Comparison of ENCODE assay signal across 22 cellular contexts in the genomic region with DNA sequence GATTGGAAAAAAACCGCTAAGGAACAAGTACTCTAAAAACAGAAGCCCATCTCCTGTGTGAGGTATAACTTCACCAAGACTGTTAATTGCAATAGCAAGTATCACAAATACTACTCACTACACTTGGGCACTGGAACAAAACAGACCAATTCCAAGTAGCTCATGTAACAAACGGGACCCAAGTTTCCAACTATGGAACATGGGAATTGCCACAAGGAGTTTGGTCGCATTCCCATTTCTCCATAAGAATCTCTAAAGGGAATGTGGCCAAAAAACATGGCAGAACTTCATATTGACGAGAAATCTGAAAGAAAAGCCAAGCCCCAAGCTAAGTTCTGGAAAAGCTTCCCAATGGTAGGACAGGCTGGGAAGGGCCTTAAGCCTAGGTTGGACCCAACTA.
DNase-seq lines count a peak whose midpoint lies in the region; ATAC-seq and TF ChIP-seq lines count a peak whose summit lies in the region.
"Had no signal": no experiment of that assay in that cellular context is flagged by ENCODE, and none has a peak within 500 bp of the region (broad histone marks: within the 10 kb centered on the region; RNA-seq: fewer than 3 reads in every experiment).

No MANE protein-coding gene starts in this region.

- WGBS in gastroesophageal sphincter (ENCODE audit: low coverage in 1 of 2), 2 donors, result 34 to 44% methylated on average over 2 to 4 of the region's 4 CpGs
- 92 to 96% methylated on average over 4 of the region's 4 CpGs for WGBS in sigmoid colon, 2 donors

- peaks cover 26% of the 10 kb centered on the region for H3K36me3 Mint-ChIP-seq in stimulated activated memory B cell treated with anti-CD40 and anti-IgM and Interleukin-4, amounts not matched to agents 10 μg/mL and 1 μg/mL and 100 μg/mL, for 72 hours

- CTCF ChIA-PET in AG04450 (lab: Charles Lee), result interaction anchor here (1.9 to 2.3 kb wide), 3 partner anchors 9 to 137 kb away, joined by 5 to 13 read pairs (median 5); no protein-coding TSS in a partner anchor

- no peak for TF ChIP-seq CTCF in AG04450 (IDR thresholded peaks at IDR 0.05; ENCODE audit: low read depth, low read length)
- TF ChIP-seq CTCF in gastroesophageal sphincter (IDR thresholded peaks at IDR 0.05), result no peak
- TF ChIP-seq CTCF in sigmoid colon (IDR thresholded peaks at IDR 0.05), result no peak

- H3K36me3 ChIP-seq in gastroesophageal sphincter (no peaks in the 10 kb centered on the region), sigmoid colon (no peaks in the 10 kb centered on the region)
- H3K36me3 ChIP-seq: colonic mucosa had no signal

- H3K9me3 ChIP-seq in AG04450 (ENCODE audit: control insufficient read depth, insufficient read depth, low read length) (no peaks in the 10 kb centered on the region), gastroesophageal sphincter (no peaks in the 10 kb centered on the region), sigmoid colon (no peaks in the 10 kb centered on the region)
- H3K9me3 ChIP-seq: colonic mucosa had no signal

- H3K27ac ChIP-seq in AG04450 (ENCODE audit: low read depth, low read length) (peak overlapping the region; percentile 66), angular gyrus (ENCODE audit: low read depth, low read length) (peak overlapping the region; percentile 22), gastroesophageal sphincter (peak overlapping the region; percentile 80 to 82 (median 81)), sigmoid colon (peak overlapping the region; percentile 72 to 81 (median 76))
- H3K27ac ChIP-seq: colonic mucosa had no signal

- POLR2A ChIA-PET in AG04450 (lab: Yijun Ruan, JAX), result interaction anchor here (0.7 to 1.5 kb wide), 5 partner anchors 18 to 163 kb away, joined by 3 to 8 read pairs (median 4); partner anchors contain the start of gene MAPKAP1

- no peak overlapping the region for H3K27ac Mint-ChIP-seq in stimulated activated memory B cell treated with anti-CD40 and anti-IgM and Interleukin-4, amounts not matched to agents 10 μg/mL and 1 μg/mL and 100 μg/mL, for 72 hours
- H3K27ac Mint-ChIP-seq: activated CD4-positive, alpha-beta T cell treated with anti-CD3 and anti-CD28 coated beads for 36 hours; activated naive CD4-positive, alpha-beta T cell treated with anti-CD3 and anti-CD28 coated beads, Interleukin-2, amount 10 ng/mL, durations not matched to agents 7 days and 5 days; activated T-cell treated with anti-CD3 and anti-CD28 coated beads, Interleukin-2, amount 50 U/mL, for 72 hours; CD8-positive, alpha-beta T cell; GM23338; T-cell had no signal

- peaks cover 15 to 86% (median 18%) of the 10 kb centered on the region in 3 donors for H3K4me1 ChIP-seq in gastroesophageal sphincter
- peaks cover 0 to 79% (median 71%) of the 10 kb centered on the region in 4 donors for H3K4me1 ChIP-seq in sigmoid colon
- H3K4me1 ChIP-seq: colonic mucosa had no signal

- no peak for ATAC-seq in gastroesophageal sphincter
- ATAC-seq in GM19463 (IDR thresholded peaks at IDR 0.05; ENCODE audit: unreplicated experiment), result no peak
- ATAC-seq in stimulated activated memory B cell treated with anti-CD40 and anti-IgM and Interleukin-4, amounts not matched to agents 10 μg/mL and 1 μg/mL and 100 μg/mL, for 72 hours, result no peak
- ATAC-seq: activated CD4-positive, alpha-beta T cell treated with anti-CD3 and anti-CD28 coated beads for 36 hours; activated T-cell treated with anti-CD3 and anti-CD28 coated beads, Interleukin-2, amount 50 U/mL, for 72 hours; CD8-positive, alpha-beta T cell; GM12878; GM23338; T-cell had no signal

- intact Hi-C loops in sigmoid colon (cut with DNase I), result no loop called here

- no peaks in the 10 kb centered on the region for H3K9me3 Mint-ChIP-seq in stimulated activated memory B cell treated with anti-CD40 and anti-IgM and Interleukin-4, amounts not matched to agents 10 μg/mL and 1 μg/mL and 100 μg/mL, for 72 hours
- H3K9me3 Mint-ChIP-seq: activated naive CD4-positive, alpha-beta T cell treated with anti-CD3 and anti-CD28 coated beads, Interleukin-2, amount 10 ng/mL, durations not matched to agents 7 days and 5 days; activated T-cell treated with anti-CD3 and anti-CD28 coated beads, Interleukin-2, amount 50 U/mL, for 72 hours; CD8-positive, alpha-beta T cell; GM23338; T-cell had no signal

- H3K27me3 Mint-ChIP-seq in stimulated activated memory B cell treated with anti-CD40 and anti-IgM and Interleukin-4, amounts not matched to agents 10 μg/mL and 1 μg/mL and 100 μg/mL, for 72 hours, result no peaks in the 10 kb centered on the region
- H3K27me3 Mint-ChIP-seq: activated CD4-positive, alpha-beta T cell treated with anti-CD3 and anti-CD28 coated beads for 36 hours; activated naive CD4-positive, alpha-beta T cell treated with anti-CD3 and anti-CD28 coated beads, Interleukin-2, amount 10 ng/mL, durations not matched to agents 7 days and 5 days; T-cell had no signal

- H3K4me3 ChIP-seq in AG04450 (ENCODE audit: low read depth, low read length) (no peak overlapping the region), gastroesophageal sphincter (no peak overlapping the region), sigmoid colon (no peak overlapping the region)
- H3K4me3 ChIP-seq: colonic mucosa, GM12878, GM23338 had no signal

- no peak for TF ChIP-seq EP300 in gastroesophageal sphincter (IDR thresholded peaks at IDR 0.05)
- TF ChIP-seq EP300 in sigmoid colon (IDR thresholded peaks at IDR 0.05), result no peak

- DNase-seq in AG04450 (ENCODE audit: low read depth, low spot score) (no peak), sigmoid colon (no peak), nucleus accumbens (lab: John Stamatoyannopoulos, UW) (no peak), D341Med (ENCODE audit: low spot score) (no peak)
- DNase-seq: activated CD4-positive, alpha-beta T cell treated with anti-CD3 and anti-CD28 coated beads for 36 hours; activated naive CD4-positive, alpha-beta T cell treated with anti-CD3 and anti-CD28 coated beads, Interleukin-2, amount 10 ng/mL, durations not matched to agents 7 days and 5 days; activated T-cell treated with anti-CD3 and anti-CD28 coated beads, Interleukin-2, amount 50 U/mL, for 72 hours; CD8-positive, alpha-beta T cell; colonic mucosa; foreskin melanocyte; GF-D8; kidney; NCI-H146; SHP77; stimulated activated CD4-positive, alpha-beta T cell treated with anti-CD3 and anti-CD28 coated beads, Interleukin-12 subunit alpha, Interleukin-12 subunit beta, amount 100 ng/mL, for 4 hours; T-cell had no signal

- H3K4me1 Mint-ChIP-seq in stimulated activated memory B cell treated with anti-CD40 and anti-IgM and Interleukin-4, amounts not matched to agents 10 μg/mL and 1 μg/mL and 100 μg/mL, for 72 hours, result no peaks in the 10 kb centered on the region
- H3K4me1 Mint-ChIP-seq: activated naive CD4-positive, alpha-beta T cell treated with anti-CD3 and anti-CD28 coated beads, Interleukin-2, amount 10 ng/mL, durations not matched to agents 7 days and 5 days; T-cell had no signal

- H3K27me3 ChIP-seq in AG04450 (ENCODE audit: control insufficient read depth, insufficient read depth, low read length), result no peaks in the 10 kb centered on the region
- no peaks in the 10 kb centered on the region for H3K27me3 ChIP-seq in gastroesophageal sphincter
- H3K27me3 ChIP-seq in sigmoid colon, result no peaks in the 10 kb centered on the region
- H3K27me3 ChIP-seq: colonic mucosa had no signal

- H3K4me3 Mint-ChIP-seq in stimulated activated memory B cell treated with anti-CD40 and anti-IgM and Interleukin-4, amounts not matched to agents 10 μg/mL and 1 μg/mL and 100 μg/mL, for 72 hours, result no peak overlapping the region
- H3K4me3 Mint-ChIP-seq: activated CD4-positive, alpha-beta T cell treated with anti-CD3 and anti-CD28 coated beads for 36 hours; activated naive CD4-positive, alpha-beta T cell treated with anti-CD3 and anti-CD28 coated beads, Interleukin-2, amount 10 ng/mL, durations not matched to agents 7 days and 5 days; activated T-cell treated with anti-CD3 and anti-CD28 coated beads, Interleukin-2, amount 50 U/mL, for 72 hours; CD8-positive, alpha-beta T cell; GM23338; T-cell had no signal

- TF ChIP-seq POLR2A in gastroesophageal sphincter (IDR thresholded peaks at IDR 0.05), result no peak
- no peak for TF ChIP-seq POLR2A in sigmoid colon (IDR thresholded peaks at IDR 0.05)

Comparison
In these comparisons a context has a peak if more than half of its experiments do, and no peak if none do; other contexts are left out.
1. H3K27ac ChIP-seq: peak in every context shown above with its lines; median percentile 81 in gastroesophageal sphincter; 76 in sigmoid colon; 66 in AG04450; 22 in angular gyrus.